In the genomic region with DNA sequence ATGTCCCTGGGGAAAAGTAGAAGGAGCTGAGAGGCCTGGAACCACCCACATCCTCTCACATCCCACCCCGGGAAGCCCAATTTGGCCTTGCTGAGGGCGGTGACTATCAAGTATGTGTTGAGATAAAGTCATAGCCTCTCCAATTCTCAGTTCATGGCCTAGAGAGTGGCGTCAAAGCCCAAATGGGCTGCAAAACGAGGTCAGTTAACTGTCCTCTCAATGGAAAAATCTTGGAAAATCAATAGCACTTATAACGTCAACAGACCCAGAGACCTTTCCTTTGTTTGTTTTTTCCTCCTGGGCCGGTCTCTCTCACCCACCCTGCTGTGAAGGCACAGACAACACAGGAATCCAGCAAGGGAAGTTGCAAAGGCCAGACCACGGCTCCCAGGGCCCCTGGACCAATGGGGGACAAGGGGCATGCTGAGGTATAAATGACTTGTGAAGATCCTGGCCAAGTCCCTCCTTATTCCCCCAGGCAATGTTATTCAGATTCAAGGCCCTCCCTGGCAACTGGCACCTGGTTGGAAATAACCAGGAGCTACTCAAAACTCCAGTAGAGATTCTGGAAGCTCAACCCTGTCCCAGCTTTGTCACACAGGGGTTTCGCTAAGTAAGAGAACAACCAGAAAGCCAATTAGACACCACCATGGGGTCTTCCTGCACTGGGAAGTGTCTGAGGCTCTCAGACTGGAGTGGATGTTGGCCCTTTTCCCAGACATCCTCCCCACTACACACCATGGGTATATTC, we compare ENCODE assay signal across 12 cellular contexts. TPM values are rescaled to one million over a fixed set of nuclear protein-coding genes. Genes with fewer than 3 reads are reported as not detected.
A peak's percentile ranks its signal among the peaks of the same experiment; 100 is the strongest.
DNase-seq lines count a peak whose midpoint lies in the region; ATAC-seq lines count a peak whose summit lies in the region.
"Had no signal": no experiment of that assay in that cellular context is flagged by ENCODE, and none has a peak within 500 bp of the region (broad histone marks: within the 10 kb centered on the region; RNA-seq: fewer than 3 reads in every experiment).

No MANE protein-coding gene starts in this region.

- H3K9ac ChIP-seq in SK-N-MC (ENCODE audit: insufficient read length) = no peak overlapping the region
- H3K9ac ChIP-seq: SK-N-SH had no signal

- ATAC-seq in HG02884 (IDR thresholded peaks at IDR 0.05; ENCODE audit: unreplicated experiment) (no peak), GM18861 (IDR thresholded peaks at IDR 0.05; ENCODE audit: unreplicated experiment) (no peak)

- no peaks in the 10 kb centered on the region for H3K9me3 ChIP-seq in SK-N-MC (ENCODE audit: low read depth, low read length)
- H3K9me3 ChIP-seq: SK-N-SH had no signal

- H3K27ac ChIP-seq in SK-N-MC (no peak overlapping the region), temporal lobe (ENCODE audit: low read depth, low read length) (peak overlapping the region; percentile 78)
- H3K27ac ChIP-seq: HL-60 had no signal

- H3K4me3 ChIP-seq in SK-N-MC = no peak overlapping the region

- no peaks in the 10 kb centered on the region for H3K36me3 ChIP-seq in SK-N-MC (ENCODE audit: insufficient read depth, low read length)

- DNase-seq in NCI-H1092 (lab: John Stamatoyannopoulos, UW) = peak; percentile 78
- peak; percentile 62 for DNase-seq in SK-N-MC (ENCODE audit: low read depth, low spot score)
- peak; percentile 58 for DNase-seq in iPS-NIHi11 (ENCODE audit: low spot score)
- DNase-seq in NCI-H2171 treated with DMSO at 0.1 percent for 48 hours (lab: John Stamatoyannopoulos, UW) = no peak
- DNase-seq: activated CD4-positive, alpha-beta T cell treated with anti-CD3 and anti-CD28 coated beads, Interleukin-2, amount 50 U/mL, for 48 hours; activated naive CD4-positive, alpha-beta T cell treated with Interleukin-2 at 50 U/mL for 16 hours; SK-N-SH; stimulated activated CD4-positive, alpha-beta T cell treated with anti-CD3 and anti-CD28 coated beads, Interleukin-4, amount 100 ng/mL, for 1 hour had no signal

RNA-seq across cellular contexts. Expression of a gene that starts 38.6 kb away (rescaled TPM):
- total RNA-seq in temporal lobe = 46.0 TPM

RNA-seq across cellular contexts. Expression of a gene that starts 40.6 kb away (rescaled TPM):
- total RNA-seq in temporal lobe = not detected
